13 cellular contexts compared by ENCODE assay signal in genomic region chr3:16841354-16841753, GRCh38. TPM values are rescaled to one million over a fixed set of nuclear protein-coding genes. Genes with fewer than 3 reads are reported as not detected.
DNase-seq lines count a peak whose midpoint lies in the region; ATAC-seq, FAIRE-seq and TF ChIP-seq lines count a peak whose summit lies in the region.
"Had no signal": no experiment of that assay in that cellular context is flagged by ENCODE, and none has a peak within 500 bp of the region (broad histone marks: within the 10 kb centered on the region; RNA-seq: fewer than 3 reads in every experiment).

No MANE protein-coding gene starts in this region.

- no TSS peak for BruUV-seq in PC-3 (replicated peaks; lab: Mats Ljungman, UMichigan)
- BruUV-seq in endothelial cell of umbilical vein (replicated peaks; lab: Mats Ljungman, UMichigan): no TSS peak

- CTCF ChIA-PET in PC-3 (lab: Charles Lee) (no interaction called here), endothelial cell of umbilical vein (lab: Charles Lee) (interaction anchor here (1.2 to 5.6 kb wide), 5 partner anchors 8 to 43 kb away, joined by 3 to 37 read pairs (median 6); partner anchors contain the start of gene PLCL2)

- H3K4me2 ChIP-seq in PC-3 (ENCODE audit: low read length) (no peak overlapping the region), endothelial cell of umbilical vein (ENCODE audit: insufficient read depth, low read length) (no peak overlapping the region)

- H3K36me3 ChIP-seq in PC-3 (ENCODE audit: low read depth, low read length) (no peaks in the 10 kb centered on the region), endothelial cell of umbilical vein (ENCODE audit: control insufficient read depth in 2 of 2, extremely low read depth in 1 of 2, insufficient read depth in 2 of 2, low read length in 2 of 2) (no peaks in the 10 kb centered on the region)
- H3K36me3 ChIP-seq: uterus had no signal

- intact Hi-C loops in PC-3 (cut with micrococcal nuclease) (no loop called here), endothelial cell of umbilical vein (cut with micrococcal nuclease) (loop anchor here (2.0 kb wide), 1 partner anchor 43 kb away; the partner anchor contains the start of gene PLCL2)

- H3K9me3 ChIP-seq in PC-3 (ENCODE audit: low read length) (no peaks in the 10 kb centered on the region), endothelial cell of umbilical vein (replicated peaks; ENCODE audit: control insufficient read depth, insufficient read depth, low read length) (no peaks in the 10 kb centered on the region)
- H3K9me3 ChIP-seq: uterus had no signal

- peak overlapping the region; percentile 88 for H3K4me3 Mint-ChIP-seq in activated naive CD4-positive, alpha-beta T cell treated with anti-CD3 and anti-CD28 coated beads, Interleukin-2, amount 50 U/mL, for 24 hours
- H3K4me3 Mint-ChIP-seq in stimulated activated naive CD8-positive, alpha-beta T cell treated with anti-CD3 and anti-CD28 coated beads, Interleukin-15, amount 100 ng/mL, for 72 hours: peak overlapping the region; percentile 75 to 83
- H3K4me3 Mint-ChIP-seq: endodermal cell had no signal

- no peaks in the 10 kb centered on the region for H3K9me1 ChIP-seq in endothelial cell of umbilical vein (replicated peaks; ENCODE audit: control insufficient read depth, extremely low read depth, insufficient read depth, low read length)

- H3K27me3 ChIP-seq in PC-3 (ENCODE audit: low read length): no peaks in the 10 kb centered on the region
- H3K27me3 ChIP-seq in endothelial cell of umbilical vein (ENCODE audit: control insufficient read depth in 2 of 2, insufficient read depth in 2 of 2, low read length in 2 of 2): no peaks in the 10 kb centered on the region
- H3K27me3 ChIP-seq: uterus had no signal

- H3F3A ChIP-seq in PC-3 (ENCODE audit: low read length, unreplicated experiment): no peaks in the 10 kb centered on the region

- no peak overlapping the region for H3K4me3 ChIP-seq in PC-3 (ENCODE audit: low read length)
- H3K4me3 ChIP-seq in endothelial cell of umbilical vein (replicated peaks in 1 of 3; ENCODE audit: insufficient read depth in 1 of 3, low read depth in 1 of 3, low read length in 3 of 3): no peak overlapping the region
- H3K4me3 ChIP-seq: uterus had no signal

- H4K20me1 ChIP-seq in PC-3 (ENCODE audit: low read length) (no peaks in the 10 kb centered on the region), endothelial cell of umbilical vein (replicated peaks; ENCODE audit: control insufficient read depth, extremely low read depth, insufficient read depth, low read length) (no peaks in the 10 kb centered on the region)

- no peaks in the 10 kb centered on the region for H3K27me3 Mint-ChIP-seq in activated naive CD4-positive, alpha-beta T cell treated with anti-CD3 and anti-CD28 coated beads, Interleukin-2, amount 50 U/mL, for 24 hours
- no peaks in the 10 kb centered on the region for H3K27me3 Mint-ChIP-seq in stimulated activated naive CD8-positive, alpha-beta T cell treated with anti-CD3 and anti-CD28 coated beads, Interleukin-15, amount 100 ng/mL, for 72 hours

- 0 out of 2 replicates have a peak overlapping the region, but pooled peaks have one; percentile 18 for H2AFZ ChIP-seq in PC-3 (ENCODE audit: low read length)
- H2AFZ ChIP-seq in endothelial cell of umbilical vein (ENCODE audit: low read depth, low read length): no peak overlapping the region

- H3K9me3 Mint-ChIP-seq in activated naive CD4-positive, alpha-beta T cell treated with anti-CD3 and anti-CD28 coated beads, Interleukin-2, amount 50 U/mL, for 24 hours: no peaks in the 10 kb centered on the region
- no peaks in the 10 kb centered on the region for H3K9me3 Mint-ChIP-seq in stimulated activated naive CD8-positive, alpha-beta T cell treated with anti-CD3 and anti-CD28 coated beads, Interleukin-15, amount 100 ng/mL, for 72 hours
- H3K9me3 Mint-ChIP-seq: endodermal cell had no signal

- H3K9ac ChIP-seq in PC-3 (ENCODE audit: low read length) (no peak overlapping the region), endothelial cell of umbilical vein (replicated peaks; ENCODE audit: extremely low read depth, insufficient read depth, low read length) (no peak overlapping the region)

- TF ChIP-seq CTCF in PC-3 (conservative IDR thresholded peaks at IDR 0.05; ENCODE audit: low read depth, low read length): no peak
- TF ChIP-seq CTCF in endothelial cell of umbilical vein (IDR thresholded peaks at IDR 0.05; ENCODE audit: extremely low read depth in 1 of 2, insufficient read depth in 1 of 2, low read depth in 1 of 2, low read length in 2 of 2): no peak

- ATAC-seq in PC-3 (no peak), GM18861 (IDR thresholded peaks at IDR 0.05; ENCODE audit: unreplicated experiment) (no peak)
- ATAC-seq in stimulated activated naive CD8-positive, alpha-beta T cell treated with anti-CD3 and anti-CD28 coated beads, Interleukin-15, amount 100 ng/mL, for 72 hours: no peak

- H3K36me3 Mint-ChIP-seq in activated naive CD4-positive, alpha-beta T cell treated with anti-CD3 and anti-CD28 coated beads, Interleukin-2, amount 50 U/mL, for 24 hours: no peaks in the 10 kb centered on the region

- peak; percentile 47 for FAIRE-seq in endothelial cell of umbilical vein (lab: Jason Lieb, UNC)

- dilution Hi-C loops in endothelial cell of umbilical vein (cut with MboI; ENCODE audit: extremely low pct_ligation_motif_present, low sequenced_read_pairs): no loop called here

- no peak for TF ChIP-seq POLR2A in endothelial cell of umbilical vein (IDR thresholded peaks at IDR 0.05; ENCODE audit: low read depth, low read length)

- POLR2A ChIA-PET in PC-3 (lab: Charles Lee; ENCODE audit: unreplicated experiment) (no interaction called here), endothelial cell of umbilical vein (lab: Charles Lee) (no interaction called here)

- H3K9me2 ChIP-seq in PC-3 (replicated peaks; ENCODE audit: low read length): no peaks in the 10 kb centered on the region

- peak overlapping the region; percentile 85 for H3K27ac Mint-ChIP-seq in activated naive CD4-positive, alpha-beta T cell treated with anti-CD3 and anti-CD28 coated beads, Interleukin-2, amount 50 U/mL, for 24 hours
- H3K27ac Mint-ChIP-seq in stimulated activated naive CD8-positive, alpha-beta T cell treated with anti-CD3 and anti-CD28 coated beads, Interleukin-15, amount 100 ng/mL, for 72 hours: peak overlapping the region; percentile 94 to 96
- H3K27ac Mint-ChIP-seq: endodermal cell had no signal

- H3K27ac ChIP-seq in PC-3 (ENCODE audit: low read length): no peak overlapping the region
- H3K27ac ChIP-seq in endothelial cell of umbilical vein (ENCODE audit: insufficient read depth, low read depth, low read length): no peak overlapping the region
- H3K27ac ChIP-seq: uterus had no signal

- no peak for DNase-seq in activated naive CD4-positive, alpha-beta T cell treated with anti-CD3 and anti-CD28 coated beads, Interleukin-2, amount 50 U/mL, for 16 hours
- DNase-seq in PC-3 (no peak), endothelial cell of umbilical vein (ENCODE audit: low read depth, low spot score) (no peak), amniotic stem cell (lab: John Stamatoyannopoulos, UW) (no peak), NCI-H510A treated with DMSO at 0.1 percent for 48 hours (lab: John Stamatoyannopoulos, UW) (no peak)
- no peak for DNase-seq in stimulated activated naive CD8-positive, alpha-beta T cell treated with anti-CD3 and anti-CD28 coated beads, Interleukin-15, amount 100 ng/mL, for 72 hours
- DNase-seq: activated CD4-positive, CD25-positive, alpha-beta regulatory T cell treated with anti-CD3 and anti-CD28 coated beads, Interleukin-2, amount 50 U/mL, for 72 hours; endodermal cell; NCI-H1048; SHP77; uterus had no signal

- no peaks in the 10 kb centered on the region for H3K79me2 ChIP-seq in PC-3 (ENCODE audit: low read length)
- no peaks in the 10 kb centered on the region for H3K79me2 ChIP-seq in endothelial cell of umbilical vein (ENCODE audit: control insufficient read depth, insufficient read depth, low read length)

- H3K4me1 Mint-ChIP-seq in activated naive CD4-positive, alpha-beta T cell treated with anti-CD3 and anti-CD28 coated beads, Interleukin-2, amount 50 U/mL, for 24 hours: peaks cover 85% of the 10 kb centered on the region
- H3K4me1 Mint-ChIP-seq in stimulated activated naive CD8-positive, alpha-beta T cell treated with anti-CD3 and anti-CD28 coated beads, Interleukin-15, amount 100 ng/mL, for 72 hours: peaks cover 81% of the 10 kb centered on the region

- peaks cover 20% of the 10 kb centered on the region for H3K4me1 ChIP-seq in PC-3 (ENCODE audit: insufficient read depth, low read length)
- H3K4me1 ChIP-seq in endothelial cell of umbilical vein (ENCODE audit: control insufficient read depth, extremely low read depth, insufficient read depth, low read length): peaks cover 23% of the 10 kb centered on the region
- H3K4me1 ChIP-seq: uterus had no signal

TF ChIP-seq in endothelial cell of umbilical vein, 7 proteins besides CTCF, POLR2A, EP300 and RAD21:
- no peak for TF ChIP-seq MYC (IDR thresholded peaks at IDR 0.05; ENCODE audit: low read depth, low read length)
- no peak for TF ChIP-seq EZH2 (IDR thresholded peaks at IDR 0.05; ENCODE audit: borderline replicate concordance, low read depth, low read length, severe bottlenecking)
- no peak for TF ChIP-seq POLR2AphosphoS5 (IDR thresholded peaks at IDR 0.05; ENCODE audit: insufficient read depth, low read depth, low read length)

RNA-seq across cellular contexts. Expression of gene PLCL2, which starts 43.4 kb away (rescaled TPM):
- total RNA-seq in PC-3 (2014; rRNA removed) (9.8 and 10.5 TPM in 2 replicates), endothelial cell of umbilical vein (9.6 and 10.7 TPM in 2 replicates)
- 1.5 and 2.3 TPM in 2 replicates for polyA plus RNA-seq in endothelial cell of umbilical vein
- 3.6 and 3.8 TPM in 2 replicates for polyA plus RNA-seq in endothelial cell of umbilical vein (2011; cell fraction: cytosol; rRNA removed)
- 5.1 and 6.0 TPM in 2 replicates for polyA plus RNA-seq in endothelial cell of umbilical vein (2011; cell fraction: nucleus; rRNA removed)
- polyA plus RNA-seq in endothelial cell of umbilical vein (2012): 4.0 and 7.6 TPM in 2 replicates
- 8.6 and 9.4 TPM in 2 replicates for polyA minus RNA-seq in endothelial cell of umbilical vein
- 2.7 TPM for polyA minus RNA-seq in endothelial cell of umbilical vein (2011; cell fraction: cytosol; rRNA and poly(A)+ RNA removed)
- polyA minus RNA-seq in endothelial cell of umbilical vein (2011; cell fraction: nucleus; rRNA and poly(A)+ RNA removed): 19.2 and 26.5 TPM in 2 replicates
